25 cellular contexts compared by ENCODE assay signal in the genomic region with DNA sequence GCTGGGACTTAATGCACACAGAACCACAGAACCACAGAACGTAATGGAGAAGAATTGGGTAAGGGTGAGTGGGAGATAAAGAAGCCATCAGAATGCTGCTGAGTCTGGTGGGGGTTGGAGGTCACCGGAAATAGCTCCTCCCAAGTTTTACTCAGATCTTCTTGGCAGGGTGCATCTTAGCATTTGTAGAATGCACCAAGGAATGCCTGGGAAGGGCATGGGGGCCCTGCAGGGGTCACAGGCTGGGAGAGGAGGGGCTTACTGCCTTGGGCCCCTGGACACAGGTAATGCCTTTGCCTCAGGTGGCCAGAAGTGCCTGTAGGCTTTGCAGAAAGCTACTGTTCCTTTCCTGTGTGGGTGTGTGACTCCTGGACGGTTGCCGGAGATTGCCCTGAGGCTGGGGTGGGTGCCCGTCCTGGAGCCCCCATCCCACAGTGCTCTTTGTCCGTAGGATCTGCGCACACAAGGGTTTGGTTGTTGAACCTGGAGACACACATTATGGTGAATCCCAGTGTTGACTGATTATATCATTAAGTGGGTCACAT.
"Had no signal": no experiment of that assay in that cellular context is flagged by ENCODE, and none has a peak within 500 bp of the region (broad histone marks: within the 10 kb centered on the region; RNA-seq: fewer than 3 reads in every experiment).

No MANE protein-coding gene starts in this region.

- H3K27ac ChIP-seq: hepatocyte, ovary, psoas muscle, right atrium auricular region, tibial artery, uterus had no signal

- H3K36me3 ChIP-seq: ovary, right atrium auricular region, uterus had no signal

- H3K36me3 Mint-ChIP-seq: brain had no signal

- H2AFZ ChIP-seq: hepatocyte had no signal

- H3K9me3 ChIP-seq: mucosa of descending colon, ovary, psoas muscle, right atrium auricular region, tibial artery, uterus had no signal

- H3K27me3 Mint-ChIP-seq: activated B cell treated with CpG ODN at 0.5 μM for 24 hours; activated CD4-positive, alpha-beta memory T cell treated with anti-CD3 and anti-CD28 coated beads for 36 hours; naive B cell had no signal

- H3K4me3 Mint-ChIP-seq: activated B cell treated with CpG ODN at 0.5 μM for 24 hours; activated CD4-positive, alpha-beta memory T cell treated with anti-CD3 and anti-CD28 coated beads for 36 hours; brain; naive B cell; neural crest cell; T-helper 1 cell treated with Interleukin-12 subunit alpha and Interleukin-12 subunit beta and Interleukin-4 antibody, amounts not matched to agents 30 μg/mL and 1 μg/mL, for 36 hours had no signal

- H3K27ac Mint-ChIP-seq: activated B cell treated with CpG ODN at 0.5 μM for 24 hours; activated CD4-positive, alpha-beta memory T cell treated with anti-CD3 and anti-CD28 coated beads for 36 hours; brain; naive B cell; T-helper 1 cell treated with Interleukin-12 subunit alpha and Interleukin-12 subunit beta and Interleukin-4 antibody, amounts not matched to agents 30 μg/mL and 1 μg/mL, for 36 hours had no signal

- H3K4me3 ChIP-seq: hepatocyte, mucosa of descending colon, ovary, psoas muscle, right atrium auricular region, tibial artery, uterus had no signal

- H3K27me3 ChIP-seq: hepatocyte, ovary, right atrium auricular region, tibial artery, uterus had no signal

- H3K9me3 Mint-ChIP-seq: activated B cell treated with CpG ODN at 0.5 μM for 24 hours; activated CD4-positive, alpha-beta memory T cell treated with anti-CD3 and anti-CD28 coated beads for 36 hours; naive B cell; neural crest cell; T-helper 1 cell treated with Interleukin-12 subunit alpha and Interleukin-12 subunit beta and Interleukin-4 antibody, amounts not matched to agents 30 μg/mL and 1 μg/mL, for 36 hours had no signal

- H3K4me1 Mint-ChIP-seq: neural crest cell had no signal

- ATAC-seq: esophagus mucosa; left cardiac atrium; mucosa of descending colon; psoas muscle; stimulated activated naive CD8-positive, alpha-beta T cell treated with anti-CD3 and anti-CD28 coated beads, Interleukin-15, Interleukin-2, amounts not matched to agents 100 U/mL and 50 U/mL, for 24 hours had no signal

- DNase-seq: activated B cell treated with CpG ODN at 0.5 μM for 24 hours; activated CD4-positive, alpha-beta memory T cell treated with anti-CD3 and anti-CD28 coated beads for 36 hours; activated CD4-positive, alpha-beta T cell treated with anti-CD3 and anti-CD28 coated beads for 4 hours; activated gamma-delta T cell; activated naive CD4-positive, alpha-beta T cell treated with anti-CD3 and anti-CD28 coated beads, Interleukin-2, amount 50 U/mL, for 16 hours; activated T-cell treated with anti-CD3 and anti-CD28 coated beads for 4 hours; effector memory CD4-positive, alpha-beta T cell; foreskin melanocyte; left cardiac atrium; mesenchymal stem cell; mucosa of descending colon; naive B cell; ovary; stimulated activated CD4-positive, alpha-beta T cell treated with anti-CD3 and anti-CD28 coated beads, Interleukin-4, amount 100 ng/mL, for 24 hours; stimulated activated naive CD8-positive, alpha-beta T cell treated with anti-CD3 and anti-CD28 coated beads, Interleukin-15, Interleukin-2, amounts not matched to agents 100 U/mL and 50 U/mL, for 24 hours; T1000; tibial artery; uterus had no signal

- H3K4me2 ChIP-seq: hepatocyte had no signal
